Comparison of ENCODE assay signal across 9 cellular contexts in genomic region chr11:101964200-101964599, GRCh38. TPM values are rescaled to one million over a fixed set of nuclear protein-coding genes. Genes with fewer than 3 reads are reported as not detected.
"Had no signal": no experiment of that assay in that cellular context is flagged by ENCODE, and none has a peak within 500 bp of the region (broad histone marks: within the 10 kb centered on the region; RNA-seq: fewer than 3 reads in every experiment).

No MANE protein-coding gene starts in this region.

RNA-seq across cellular contexts. Expression of gene ANGPTL5, which starts 47.9 kb away (rescaled TPM):
- total RNA-seq: hepatocyte, kidney epithelial cell, left lobe of liver, liver, lung microvascular endothelial cell, mammary epithelial cell, mesothelial cell of epicardium, myocyte had no signal
- polyA plus RNA-seq: immature natural killer cell, liver, mammary epithelial cell had no signal
